8 cellular contexts compared by ENCODE assay signal in genomic region chr4:82865592-82865991, GRCh38. TPM values are rescaled to one million over a fixed set of nuclear protein-coding genes. Genes with fewer than 3 reads are reported as not detected.
A peak's percentile ranks its signal among the peaks of the same experiment; 100 is the strongest.
DNase-seq lines count a peak whose midpoint lies in the region; ATAC-seq and TF ChIP-seq lines count a peak whose summit lies in the region.

No MANE protein-coding gene starts in this region.

- H3K27ac Mint-ChIP-seq in endothelial cell (ENCODE audit: unreplicated experiment), result peak overlapping the region; percentile 97
- H3K27ac Mint-ChIP-seq in osteocyte (ENCODE audit: unreplicated experiment), result peak overlapping the region; percentile 85

- H3K4me3 Mint-ChIP-seq in endothelial cell (ENCODE audit: unreplicated experiment) (peak overlapping the region; percentile 34), osteocyte (ENCODE audit: unreplicated experiment) (no peak overlapping the region)

- TF ChIP-seq CTCF in endothelial cell (IDR thresholded peaks at IDR 0.05; ENCODE audit: unreplicated experiment), result no peak
- no peak for TF ChIP-seq CTCF in osteocyte (IDR thresholded peaks at IDR 0.05)

- H3K4me1 Mint-ChIP-seq in endothelial cell (ENCODE audit: unreplicated experiment) (peaks cover 22% of the 10 kb centered on the region), osteocyte (ENCODE audit: unreplicated experiment) (peaks cover 19% of the 10 kb centered on the region)

- peaks cover 43% of the 10 kb centered on the region for H3K36me3 Mint-ChIP-seq in endothelial cell (ENCODE audit: low read depth, unreplicated experiment)
- peaks cover 53% of the 10 kb centered on the region for H3K36me3 Mint-ChIP-seq in osteocyte (ENCODE audit: unreplicated experiment)

- H3K27me3 Mint-ChIP-seq in endothelial cell (ENCODE audit: unreplicated experiment) (no peaks in the 10 kb centered on the region), osteocyte (ENCODE audit: unreplicated experiment) (no peaks in the 10 kb centered on the region)

- H3K9me3 Mint-ChIP-seq in endothelial cell (ENCODE audit: unreplicated experiment) (no peaks in the 10 kb centered on the region), osteocyte (ENCODE audit: unreplicated experiment) (no peaks in the 10 kb centered on the region)

- DNase-seq in GM03348 (ENCODE audit: low spot score) (peak; percentile 74), OCI-M1 (lab: John Stamatoyannopoulos, UW) (peak; percentile 9), endothelial cell (ENCODE audit: low spot score) (no peak), osteocyte (ENCODE audit: extremely low spot score, unreplicated experiment) (no peak), NCI-H82 (lab: John Stamatoyannopoulos, UW) (no peak), NCI-H2107 (lab: John Stamatoyannopoulos, UW) (no peak)

- ATAC-seq in HG02938 (IDR thresholded peaks at IDR 0.05; ENCODE audit: unreplicated experiment) (no peak), GM21825 (IDR thresholded peaks at IDR 0.05; ENCODE audit: unreplicated experiment) (no peak)

RNA-seq across cellular contexts. Expression of gene SEC31A, which starts 25.4 kb away (rescaled TPM):
- total RNA-seq in endothelial cell (ENCODE audit: unreplicated experiment) (172 TPM), osteocyte (360 and 377 TPM in 2 replicates)

RNA-seq across cellular contexts. Expression of gene THAP9, which starts 34.9 kb away (rescaled TPM):
- total RNA-seq in endothelial cell (ENCODE audit: unreplicated experiment) (5.1 TPM), osteocyte (4.9 and 6.2 TPM in 2 replicates)

Comparison
In these comparisons a context has a peak if more than half of its experiments do, and no peak if none do; other contexts are left out.
1. DNase-seq: peak in GM03348 (single experiment) and OCI-M1 (single experiment); none in endothelial cell (single experiment), osteocyte (single experiment), NCI-H82 (single experiment) and NCI-H2107 (single experiment).